Comparison of ENCODE assay signal across 6 cellular contexts in genomic region chr9:133169687-133170086, GRCh38. TPM values are rescaled to one million over a fixed set of nuclear protein-coding genes. Genes with fewer than 3 reads are reported as not detected.
"Had no signal": no experiment of that assay in that cellular context is flagged by ENCODE, and none has a peak within 500 bp of the region (broad histone marks: within the 10 kb centered on the region; RNA-seq: fewer than 3 reads in every experiment).

No MANE protein-coding gene starts in this region.

RNA-seq across cellular contexts. Expression of gene GBGT1, which starts 6.0 kb away (rescaled TPM):
- total RNA-seq: HT-29 had no signal

RNA-seq across cellular contexts. Expression of gene OBP2B, which starts 39.4 kb away (rescaled TPM):
- total RNA-seq: GM23338, H1, H9, HT-29, IMR-90, K562 had no signal
- polyA plus RNA-seq: GM23338, H1, IMR-90, K562 had no signal
